In the genomic region with DNA sequence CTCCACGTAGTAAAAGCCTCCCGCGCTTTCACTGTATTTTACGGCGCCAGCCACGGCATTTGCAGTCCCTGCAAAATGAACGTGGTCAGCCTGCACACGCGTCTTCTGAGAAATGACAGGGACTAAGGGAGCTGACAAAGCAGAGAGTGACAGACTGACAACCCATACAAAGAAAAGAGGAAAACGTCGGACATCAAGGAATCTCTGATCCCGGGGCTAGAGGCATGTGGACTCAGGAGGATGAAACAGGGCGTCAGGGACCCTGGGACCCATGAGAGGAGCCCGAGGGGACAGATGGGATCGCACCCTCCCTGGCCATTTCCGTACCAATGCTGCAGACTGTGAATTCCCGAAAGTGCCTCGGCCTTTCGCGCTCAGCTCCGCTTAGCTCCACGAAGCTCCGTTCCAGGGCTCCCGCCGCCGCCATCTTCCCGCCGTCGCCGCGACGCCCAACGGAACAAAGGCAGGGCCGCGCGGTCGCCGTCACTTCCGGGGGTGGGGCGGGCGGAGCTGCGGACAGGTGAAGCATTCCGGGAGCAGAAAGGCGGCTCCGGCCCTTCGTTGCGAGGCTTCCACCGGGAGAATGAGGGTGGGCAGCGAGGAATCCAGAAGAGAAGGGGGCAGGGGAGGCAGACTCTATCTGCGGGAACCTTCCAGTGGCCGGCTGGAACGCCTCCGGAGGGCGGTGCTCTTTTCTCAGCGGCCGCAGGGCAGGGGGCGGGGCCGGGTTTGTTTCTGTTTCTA, we compare ENCODE assay signal across 1 cellular context.
TF ChIP-seq lines count a peak whose summit lies in the region.

NUP160 (minus strand) TSS at position 459 of the 744 bp plus-strand sequence; CDS start at position 427, 32 bp downstream.

TF ChIP-seq in HepG2, 621 proteins besides CTCF, POLR2A, EP300 and RAD21 (continued from another document and continues in another):
- no peak for TF ChIP-seq ZKSCAN8 (CRISPR knock-in tag; IDR thresholded peaks at IDR 0.05; ENCODE audit: borderline replicate concordance)
- TF ChIP-seq FIP1L1 (IDR thresholded peaks at IDR 0.05; ENCODE audit: borderline replicate concordance, insufficient read depth, low read depth, low read length): no peak; the same call in 1 of the 2 replicates
- peak; percentile 82 for TF ChIP-seq ATF1 (CRISPR knock-in tag; IDR thresholded peaks at IDR 0.05)
- TF ChIP-seq ZSCAN31 (CRISPR knock-in tag; IDR thresholded peaks at IDR 0.05; ENCODE audit: low read depth): peak; percentile 54; the same call in 1 of the 2 replicates
- TF ChIP-seq ZNF746 (CRISPR knock-in tag; IDR thresholded peaks at IDR 0.05): no peak
- TF ChIP-seq ZNF605 (CRISPR knock-in tag; IDR thresholded peaks at IDR 0.05): peak; percentile 75; the same call in 1 of the 2 replicates
- TF ChIP-seq PHF8 (CRISPR knock-in tag; IDR thresholded peaks at IDR 0.05): peak; percentile 94
- TF ChIP-seq ZBTB20 (CRISPR knock-in tag; IDR thresholded peaks at IDR 0.05; ENCODE audit: borderline replicate concordance, low read depth): peak; percentile 24; the same call in 1 of the 2 replicates
- no peak for TF ChIP-seq HHEX (CRISPR knock-in tag; IDR thresholded peaks at IDR 0.05)
- TF ChIP-seq HNRNPH1 (optimal IDR thresholded peaks at IDR 0.05; ENCODE audit: low read depth, low read length): peak; percentile 62
- 0 out of 2 replicates have a peak, but pooled peaks have one; percentile 27 for TF ChIP-seq ZNF468 (CRISPR knock-in tag; IDR thresholded peaks at IDR 0.05)
- TF ChIP-seq ZNF580 (CRISPR knock-in tag; IDR thresholded peaks at IDR 0.05; ENCODE audit: borderline replicate concordance, low read depth): peak; percentile 76; the same call in 1 of the 2 replicates
- TF ChIP-seq NR1H2 (CRISPR knock-in tag; IDR thresholded peaks at IDR 0.05; ENCODE audit: borderline replicate concordance, low read depth): no peak
- peak; percentile 35 for TF ChIP-seq ZNF781 (CRISPR knock-in tag; IDR thresholded peaks at IDR 0.05; ENCODE audit: borderline replicate concordance, not compliant biosample characterization)
- TF ChIP-seq, protein P1, sequence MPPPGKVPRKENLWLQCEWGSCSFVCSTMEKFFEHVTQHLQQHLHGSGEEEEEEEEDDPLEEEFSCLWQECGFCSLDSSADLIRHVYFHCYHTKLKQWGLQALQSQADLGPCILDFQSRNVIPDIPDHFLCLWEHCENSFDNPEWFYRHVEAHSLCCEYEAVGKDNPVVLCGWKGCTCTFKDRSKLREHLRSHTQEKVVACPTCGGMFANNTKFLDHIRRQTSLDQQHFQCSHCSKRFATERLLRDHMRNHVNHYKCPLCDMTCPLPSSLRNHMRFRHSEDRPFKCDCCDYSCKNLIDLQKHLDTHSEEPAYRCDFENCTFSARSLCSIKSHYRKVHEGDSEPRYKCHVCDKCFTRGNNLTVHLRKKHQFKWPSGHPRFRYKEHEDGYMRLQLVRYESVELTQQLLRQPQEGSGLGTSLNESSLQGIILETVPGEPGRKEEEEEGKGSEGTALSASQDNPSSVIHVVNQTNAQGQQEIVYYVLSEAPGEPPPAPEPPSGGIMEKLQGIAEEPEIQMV (CRISPR knock-in tag; IDR thresholded peaks at IDR 0.05; ENCODE audit: low read depth): peak; percentile 54
- TF ChIP-seq ATAD3A (CRISPR knock-in tag; IDR thresholded peaks at IDR 0.05): no peak
- TF ChIP-seq MIXL1 (CRISPR knock-in tag; IDR thresholded peaks at IDR 0.05): peak; percentile 37; the same call in 1 of the 2 replicates
- 0 out of 2 replicates have a peak, but pooled peaks have one; percentile 60 for TF ChIP-seq SMYD3 (CRISPR knock-in tag; IDR thresholded peaks at IDR 0.05)
- TF ChIP-seq, protein P2, sequence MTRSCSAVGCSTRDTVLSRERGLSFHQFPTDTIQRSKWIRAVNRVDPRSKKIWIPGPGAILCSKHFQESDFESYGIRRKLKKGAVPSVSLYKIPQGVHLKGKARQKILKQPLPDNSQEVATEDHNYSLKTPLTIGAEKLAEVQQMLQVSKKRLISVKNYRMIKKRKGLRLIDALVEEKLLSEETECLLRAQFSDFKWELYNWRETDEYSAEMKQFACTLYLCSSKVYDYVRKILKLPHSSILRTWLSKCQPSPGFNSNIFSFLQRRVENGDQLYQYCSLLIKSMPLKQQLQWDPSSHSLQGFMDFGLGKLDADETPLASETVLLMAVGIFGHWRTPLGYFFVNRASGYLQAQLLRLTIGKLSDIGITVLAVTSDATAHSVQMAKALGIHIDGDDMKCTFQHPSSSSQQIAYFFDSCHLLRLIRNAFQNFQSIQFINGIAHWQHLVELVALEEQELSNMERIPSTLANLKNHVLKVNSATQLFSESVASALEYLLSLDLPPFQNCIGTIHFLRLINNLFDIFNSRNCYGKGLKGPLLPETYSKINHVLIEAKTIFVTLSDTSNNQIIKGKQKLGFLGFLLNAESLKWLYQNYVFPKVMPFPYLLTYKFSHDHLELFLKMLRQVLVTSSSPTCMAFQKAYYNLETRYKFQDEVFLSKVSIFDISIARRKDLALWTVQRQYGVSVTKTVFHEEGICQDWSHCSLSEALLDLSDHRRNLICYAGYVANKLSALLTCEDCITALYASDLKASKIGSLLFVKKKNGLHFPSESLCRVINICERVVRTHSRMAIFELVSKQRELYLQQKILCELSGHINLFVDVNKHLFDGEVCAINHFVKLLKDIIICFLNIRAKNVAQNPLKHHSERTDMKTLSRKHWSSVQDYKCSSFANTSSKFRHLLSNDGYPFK (CRISPR knock-in tag; IDR thresholded peaks at IDR 0.05; ENCODE audit: borderline replicate concordance): peak; percentile 82; the same call in 1 of the 2 replicates
- TF ChIP-seq ZNF235 (CRISPR knock-in tag; IDR thresholded peaks at IDR 0.05; ENCODE audit: borderline replicate concordance): peak; percentile 40; the same call in 1 of the 2 replicates
- peak; percentile 73 for TF ChIP-seq U2AF1 (optimal IDR thresholded peaks at IDR 0.05; ENCODE audit: low read depth, low read length)
- TF ChIP-seq, protein P3, sequence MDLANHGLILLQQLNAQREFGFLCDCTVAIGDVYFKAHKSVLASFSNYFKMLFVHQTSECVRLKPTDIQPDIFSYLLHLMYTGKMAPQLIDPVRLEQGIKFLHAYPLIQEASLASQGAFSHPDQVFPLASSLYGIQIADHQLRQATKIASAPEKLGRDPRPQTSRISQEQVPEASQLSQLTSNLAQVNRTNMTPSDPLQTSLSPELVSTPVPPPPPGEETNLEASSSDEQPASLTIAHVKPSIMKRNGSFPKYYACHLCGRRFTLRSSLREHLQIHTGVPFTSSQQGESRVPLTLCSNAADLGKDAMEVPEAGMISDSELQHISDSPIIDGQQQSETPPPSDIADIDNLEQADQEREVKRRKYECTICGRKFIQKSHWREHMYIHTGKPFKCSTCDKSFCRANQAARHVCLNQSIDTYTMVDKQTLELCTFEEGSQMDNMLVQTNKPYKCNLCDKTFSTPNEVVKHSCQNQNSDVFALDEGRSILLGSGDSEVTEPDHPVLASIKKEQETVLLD (CRISPR knock-in tag; IDR thresholded peaks at IDR 0.05; ENCODE audit: low read depth): peak; percentile 65; the same call in 1 of the 2 replicates
- 0 out of 2 replicates have a peak, but pooled peaks have one; percentile 27 for TF ChIP-seq KLF11 (CRISPR knock-in tag; IDR thresholded peaks at IDR 0.05)
- TF ChIP-seq NFE2L2 (IDR thresholded peaks at IDR 0.05; ENCODE audit: low read length): no peak
- TF ChIP-seq RFXAP (CRISPR knock-in tag; IDR thresholded peaks at IDR 0.05; ENCODE audit: borderline replicate concordance): peak; percentile 82; the same call in 1 of the 2 replicates
- peak; percentile 93 for TF ChIP-seq HDAC1 (CRISPR knock-in tag; IDR thresholded peaks at IDR 0.05)
- TF ChIP-seq ZBTB42 (CRISPR knock-in tag; IDR thresholded peaks at IDR 0.05): no peak
- TF ChIP-seq, protein P4, sequence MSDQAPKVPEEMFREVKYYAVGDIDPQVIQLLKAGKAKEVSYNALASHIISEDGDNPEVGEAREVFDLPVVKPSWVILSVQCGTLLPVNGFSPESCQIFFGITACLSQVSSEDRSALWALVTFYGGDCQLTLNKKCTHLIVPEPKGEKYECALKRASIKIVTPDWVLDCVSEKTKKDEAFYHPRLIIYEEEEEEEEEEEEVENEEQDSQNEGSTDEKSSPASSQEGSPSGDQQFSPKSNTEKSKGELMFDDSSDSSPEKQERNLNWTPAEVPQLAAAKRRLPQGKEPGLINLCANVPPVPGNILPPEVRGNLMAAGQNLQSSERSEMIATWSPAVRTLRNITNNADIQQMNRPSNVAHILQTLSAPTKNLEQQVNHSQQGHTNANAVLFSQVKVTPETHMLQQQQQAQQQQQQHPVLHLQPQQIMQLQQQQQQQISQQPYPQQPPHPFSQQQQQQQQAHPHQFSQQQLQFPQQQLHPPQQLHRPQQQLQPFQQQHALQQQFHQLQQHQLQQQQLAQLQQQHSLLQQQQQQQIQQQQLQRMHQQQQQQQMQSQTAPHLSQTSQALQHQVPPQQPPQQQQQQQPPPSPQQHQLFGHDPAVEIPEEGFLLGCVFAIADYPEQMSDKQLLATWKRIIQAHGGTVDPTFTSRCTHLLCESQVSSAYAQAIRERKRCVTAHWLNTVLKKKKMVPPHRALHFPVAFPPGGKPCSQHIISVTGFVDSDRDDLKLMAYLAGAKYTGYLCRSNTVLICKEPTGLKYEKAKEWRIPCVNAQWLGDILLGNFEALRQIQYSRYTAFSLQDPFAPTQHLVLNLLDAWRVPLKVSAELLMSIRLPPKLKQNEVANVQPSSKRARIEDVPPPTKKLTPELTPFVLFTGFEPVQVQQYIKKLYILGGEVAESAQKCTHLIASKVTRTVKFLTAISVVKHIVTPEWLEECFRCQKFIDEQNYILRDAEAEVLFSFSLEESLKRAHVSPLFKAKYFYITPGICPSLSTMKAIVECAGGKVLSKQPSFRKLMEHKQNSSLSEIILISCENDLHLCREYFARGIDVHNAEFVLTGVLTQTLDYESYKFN (CRISPR knock-in tag; conservative IDR thresholded peaks at IDR 0.05): peak; percentile 36; the same call in 1 of the 2 replicates
- TF ChIP-seq ZNF546 (CRISPR knock-in tag; conservative IDR thresholded peaks at IDR 0.05): peak; percentile 82
- no peak for TF ChIP-seq SRSF4 (IDR thresholded peaks at IDR 0.05; ENCODE audit: low read depth, low read length, poor library complexity, severe bottlenecking)
- peak; percentile 91; the same call in 1 of the 2 replicates for TF ChIP-seq ZC3H13 (CRISPR knock-in tag; IDR thresholded peaks at IDR 0.05)
- no peak; the same call in 1 of the 2 replicates for TF ChIP-seq ZNF329 (CRISPR knock-in tag; IDR thresholded peaks at IDR 0.05; ENCODE audit: low read depth)
- TF ChIP-seq, protein P5, sequence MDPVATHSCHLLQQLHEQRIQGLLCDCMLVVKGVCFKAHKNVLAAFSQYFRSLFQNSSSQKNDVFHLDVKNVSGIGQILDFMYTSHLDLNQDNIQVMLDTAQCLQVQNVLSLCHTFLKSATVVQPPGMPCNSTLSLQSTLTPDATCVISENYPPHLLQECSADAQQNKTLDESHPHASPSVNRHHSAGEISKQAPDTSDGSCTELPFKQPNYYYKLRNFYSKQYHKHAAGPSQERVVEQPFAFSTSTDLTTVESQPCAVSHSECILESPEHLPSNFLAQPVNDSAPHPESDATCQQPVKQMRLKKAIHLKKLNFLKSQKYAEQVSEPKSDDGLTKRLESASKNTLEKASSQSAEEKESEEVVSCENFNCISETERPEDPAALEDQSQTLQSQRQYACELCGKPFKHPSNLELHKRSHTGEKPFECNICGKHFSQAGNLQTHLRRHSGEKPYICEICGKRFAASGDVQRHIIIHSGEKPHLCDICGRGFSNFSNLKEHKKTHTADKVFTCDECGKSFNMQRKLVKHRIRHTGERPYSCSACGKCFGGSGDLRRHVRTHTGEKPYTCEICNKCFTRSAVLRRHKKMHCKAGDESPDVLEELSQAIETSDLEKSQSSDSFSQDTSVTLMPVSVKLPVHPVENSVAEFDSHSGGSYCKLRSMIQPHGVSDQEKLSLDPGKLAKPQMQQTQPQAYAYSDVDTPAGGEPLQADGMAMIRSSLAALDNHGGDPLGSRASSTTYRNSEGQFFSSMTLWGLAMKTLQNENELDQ (CRISPR knock-in tag; IDR thresholded peaks at IDR 0.05; ENCODE audit: borderline replicate concordance): peak; percentile 8; the same call in 1 of the 2 replicates
- no peak for TF ChIP-seq CSRNP2 (CRISPR knock-in tag; conservative IDR thresholded peaks at IDR 0.05; ENCODE audit: low read depth)
- TF ChIP-seq SP1 (IDR thresholded peaks at IDR 0.05): no peak
- TF ChIP-seq SP1 (CRISPR knock-in tag; IDR thresholded peaks at IDR 0.05): peak; percentile 92
- TF ChIP-seq ZFP1 (CRISPR knock-in tag; IDR thresholded peaks at IDR 0.05): no peak
- TF ChIP-seq ISX (CRISPR knock-in tag; conservative IDR thresholded peaks at IDR 0.05): no peak
- TF ChIP-seq PRDM15 (CRISPR knock-in tag; IDR thresholded peaks at IDR 0.05): peak; percentile 72; the same call in 1 of the 2 replicates
- peak; percentile 78 for TF ChIP-seq NKX3-1 (CRISPR knock-in tag; IDR thresholded peaks at IDR 0.05)
- peak; percentile 95 for TF ChIP-seq MED8 (CRISPR knock-in tag; IDR thresholded peaks at IDR 0.05; ENCODE audit: insufficient replicate concordance)
